Comparison of ENCODE assay signal across 1 cellular context in the genomic region with DNA sequence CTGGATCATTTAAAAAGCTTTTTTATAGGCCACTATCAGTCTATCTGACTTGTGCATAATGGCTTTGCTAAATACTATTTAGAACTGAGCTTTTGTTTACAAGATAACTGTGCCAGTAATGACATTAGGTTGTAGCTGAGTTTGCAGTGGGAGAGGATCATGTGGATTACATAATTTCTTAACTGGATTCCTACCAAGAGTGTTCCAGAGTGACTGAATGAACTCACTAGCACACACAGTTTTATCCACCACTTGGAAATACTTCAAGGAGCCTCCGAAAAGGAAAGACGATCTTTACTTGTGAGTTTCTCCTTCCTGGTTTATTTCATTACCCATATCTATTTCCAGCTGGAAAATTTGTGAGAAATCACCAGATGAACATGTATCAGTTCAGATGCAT.
TF ChIP-seq lines count a peak whose summit lies in the region.

No MANE protein-coding gene starts in this region.

TF ChIP-seq in HepG2, 621 proteins besides CTCF, POLR2A, EP300 and RAD21:
- TF ChIP-seq, protein P1, sequence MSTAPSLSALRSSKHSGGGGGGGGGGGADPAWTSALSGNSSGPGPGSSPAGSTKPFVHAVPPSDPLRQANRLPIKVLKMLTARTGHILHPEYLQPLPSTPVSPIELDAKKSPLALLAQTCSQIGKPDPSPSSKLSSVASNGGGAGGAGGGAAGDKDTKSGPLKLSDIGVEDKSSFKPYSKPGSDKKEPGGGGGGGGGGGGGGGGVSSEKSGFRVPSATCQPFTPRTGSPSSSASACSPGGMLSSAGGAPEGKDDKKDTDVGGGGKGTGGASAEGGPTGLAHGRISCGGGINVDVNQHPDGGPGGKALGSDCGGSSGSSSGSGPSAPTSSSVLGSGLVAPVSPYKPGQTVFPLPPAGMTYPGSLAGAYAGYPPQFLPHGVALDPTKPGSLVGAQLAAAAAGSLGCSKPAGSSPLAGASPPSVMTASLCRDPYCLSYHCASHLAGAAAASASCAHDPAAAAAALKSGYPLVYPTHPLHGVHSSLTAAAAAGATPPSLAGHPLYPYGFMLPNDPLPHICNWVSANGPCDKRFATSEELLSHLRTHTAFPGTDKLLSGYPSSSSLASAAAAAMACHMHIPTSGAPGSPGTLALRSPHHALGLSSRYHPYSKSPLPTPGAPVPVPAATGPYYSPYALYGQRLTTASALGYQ (CRISPR knock-in tag; IDR thresholded peaks at IDR 0.05) = no peak
- no peak for TF ChIP-seq ZNF354B (CRISPR knock-in tag; IDR thresholded peaks at IDR 0.05)
- no peak for TF ChIP-seq KLF13 (CRISPR knock-in tag; IDR thresholded peaks at IDR 0.05)
- TF ChIP-seq, protein P2, sequence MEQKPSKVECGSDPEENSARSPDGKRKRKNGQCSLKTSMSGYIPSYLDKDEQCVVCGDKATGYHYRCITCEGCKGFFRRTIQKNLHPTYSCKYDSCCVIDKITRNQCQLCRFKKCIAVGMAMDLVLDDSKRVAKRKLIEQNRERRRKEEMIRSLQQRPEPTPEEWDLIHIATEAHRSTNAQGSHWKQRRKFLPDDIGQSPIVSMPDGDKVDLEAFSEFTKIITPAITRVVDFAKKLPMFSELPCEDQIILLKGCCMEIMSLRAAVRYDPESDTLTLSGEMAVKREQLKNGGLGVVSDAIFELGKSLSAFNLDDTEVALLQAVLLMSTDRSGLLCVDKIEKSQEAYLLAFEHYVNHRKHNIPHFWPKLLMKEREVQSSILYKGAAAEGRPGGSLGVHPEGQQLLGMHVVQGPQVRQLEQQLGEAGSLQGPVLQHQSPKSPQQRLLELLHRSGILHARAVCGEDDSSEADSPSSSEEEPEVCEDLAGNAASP (CRISPR knock-in tag; IDR thresholded peaks at IDR 0.05; ENCODE audit: borderline replicate concordance) = no peak
- no peak for TF ChIP-seq ZNF614 (CRISPR knock-in tag; IDR thresholded peaks at IDR 0.05; ENCODE audit: borderline replicate concordance)
- TF ChIP-seq, protein P3, sequence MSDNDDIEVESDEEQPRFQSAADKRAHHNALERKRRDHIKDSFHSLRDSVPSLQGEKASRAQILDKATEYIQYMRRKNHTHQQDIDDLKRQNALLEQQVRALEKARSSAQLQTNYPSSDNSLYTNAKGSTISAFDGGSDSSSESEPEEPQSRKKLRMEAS (IDR thresholded peaks at IDR 0.05) = no peak
- TF ChIP-seq KDM5B (CRISPR knock-in tag; IDR thresholded peaks at IDR 0.05; ENCODE audit: borderline replicate concordance) = no peak
